Comparison of ENCODE assay signal across 1 cellular context in the genomic region with DNA sequence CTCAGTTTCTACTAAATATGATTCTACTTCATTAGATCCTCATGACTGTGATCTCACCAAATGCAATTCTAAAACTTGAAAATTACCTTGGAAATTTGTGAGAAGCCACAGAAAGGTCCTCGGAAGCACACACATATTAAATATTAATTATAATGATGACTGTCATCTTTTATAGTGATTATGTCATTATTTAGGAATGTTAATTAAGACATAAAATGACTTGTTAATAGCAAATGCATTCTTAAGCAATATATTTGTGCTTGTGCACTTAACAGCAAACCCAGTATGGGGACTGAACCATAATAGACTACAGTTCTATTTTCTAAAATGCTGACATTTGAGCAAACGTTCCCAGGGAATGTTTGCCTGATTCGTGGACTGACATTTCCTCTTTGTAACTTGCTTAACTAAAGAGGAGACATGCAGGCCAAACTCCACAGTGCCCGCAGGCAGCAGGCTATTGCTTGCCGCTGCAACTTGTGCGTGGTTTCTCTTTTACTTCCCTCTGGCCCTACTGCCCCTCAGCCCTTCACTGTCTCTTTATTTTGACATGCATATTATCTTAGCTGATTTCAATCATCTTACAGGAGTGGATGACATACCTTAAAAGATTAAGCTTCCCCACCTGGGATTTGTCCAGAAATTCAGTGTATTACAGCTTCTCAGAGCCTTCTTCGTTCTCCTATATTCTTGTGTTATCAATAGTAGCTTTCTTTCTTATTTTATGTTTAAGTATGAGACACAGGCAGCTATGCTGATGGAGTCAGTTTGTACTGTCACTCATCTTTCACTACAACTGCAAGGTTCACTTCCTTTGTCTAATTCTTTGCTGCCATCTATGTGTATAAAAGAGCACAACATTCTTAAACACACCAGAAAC.
TF ChIP-seq lines count a peak whose summit lies in the region.

No MANE protein-coding gene starts in this region.

TF ChIP-seq in GM12878, 131 proteins besides CTCF, POLR2A, EP300 and RAD21 (continued from another document):
- TF ChIP-seq IKZF1 (conservative IDR thresholded peaks at IDR 0.05): no peak
